Comparison of ENCODE assay signal across 29 cellular contexts in genomic region chr3:44771424-44772098, GRCh38. TPM values are rescaled to one million over a fixed set of nuclear protein-coding genes. Genes with fewer than 3 reads are reported as not detected.
"Had no signal": no experiment of that assay in that cellular context is flagged by ENCODE, and none has a peak within 500 bp of the region (broad histone marks: within the 10 kb centered on the region; RNA-seq: fewer than 3 reads in every experiment).

No MANE protein-coding gene starts in this region.

- H3K4me2 ChIP-seq: neural progenitor cell, smooth muscle cell had no signal

- H2AFZ ChIP-seq: neural progenitor cell, parathyroid adenoma had no signal

- H3K4me1 Mint-ChIP-seq: memory B cell; mesothelial cell of epicardium; naive B cell; neural progenitor cell; stimulated activated naive CD8-positive, alpha-beta T cell treated with anti-CD3 and anti-CD28 coated beads, Interleukin-15, amount 100 ng/mL, for 72 hours had no signal

- H3K36me3 ChIP-seq: suprapubic skin, transverse colon, upper lobe of right lung, uterus had no signal

- H3K27me3 ChIP-seq: neural progenitor cell, suprapubic skin, transverse colon, upper lobe of right lung, uterus had no signal

- H3K9me3 ChIP-seq: upper lobe of right lung, uterus had no signal

- H3K4me3 Mint-ChIP-seq: memory B cell; mesothelial cell of epicardium; naive B cell; natural killer cell treated with Interleukin-12 subunit alpha and Interleukin-12 subunit beta and Interleukin-15 and Interleukin-18, amount 100 ng/mL, for 72 hours; neural progenitor cell; stimulated activated naive CD8-positive, alpha-beta T cell treated with anti-CD3 and anti-CD28 coated beads, Interleukin-15, amount 100 ng/mL, for 72 hours had no signal

- DNase-seq: dermis blood vessel endothelial cell; effector memory CD4-positive, alpha-beta T cell; head of caudate nucleus; kidney; mucosa of descending colon; naive B cell; stimulated activated CD4-positive, alpha-beta T cell treated with anti-CD3 and anti-CD28 coated beads, Interleukin-12 subunit alpha, Interleukin-12 subunit beta, amount 100 ng/mL, for 4 hours; stimulated activated CD4-positive, alpha-beta T cell treated with anti-CD3 and anti-CD28 coated beads, Interleukin-1b, Interleukin-23, amount 100 ng/mL, for 48 hours; stimulated activated CD4-positive, alpha-beta T cell treated with anti-CD3 and anti-CD28 coated beads, Interleukin-4, amount 100 ng/mL, for 1 hour; stimulated activated CD8-positive, alpha-beta memory T cell treated with anti-CD3 and anti-CD28 coated beads, Interleukin-4, amount 100 ng/mL, for 48 hours; stimulated activated naive CD4-positive, alpha-beta T cell; stimulated activated naive CD8-positive, alpha-beta T cell treated with anti-CD3 and anti-CD28 coated beads, Interleukin-15, amount 100 ng/mL, for 72 hours; transverse colon; upper lobe of right lung; uterus had no signal

- FAIRE-seq: endometrium, frontal cortex, kidney had no signal

- H3K27me3 Mint-ChIP-seq: memory B cell; naive B cell; natural killer cell treated with Interleukin-12 subunit alpha and Interleukin-12 subunit beta and Interleukin-15 and Interleukin-18, amount 100 ng/mL, for 72 hours; progenitor cell of endocrine pancreas; stimulated activated naive CD8-positive, alpha-beta T cell treated with anti-CD3 and anti-CD28 coated beads, Interleukin-15, amount 100 ng/mL, for 72 hours had no signal

- H3K9ac ChIP-seq: neural progenitor cell, parathyroid adenoma had no signal

- H3K4me3 ChIP-seq: coronary artery, lung, mucosa of descending colon, neural progenitor cell, smooth muscle cell, suprapubic skin, transverse colon, upper lobe of right lung, uterus had no signal

- ATAC-seq: left lobe of liver; mucosa of descending colon; natural killer cell treated with Interleukin-12 subunit alpha and Interleukin-12 subunit beta and Interleukin-15 and Interleukin-18, amount 100 ng/mL, for 72 hours; sciatic nerve; stimulated activated naive CD8-positive, alpha-beta T cell treated with anti-CD3 and anti-CD28 coated beads, Interleukin-15, amount 100 ng/mL, for 72 hours; upper lobe of right lung had no signal

- H3K27ac ChIP-seq: coronary artery, neural progenitor cell, parathyroid adenoma, suprapubic skin, transverse colon, upper lobe of right lung, uterus had no signal

- H3K27ac Mint-ChIP-seq: memory B cell; mesothelial cell of epicardium; naive B cell; natural killer cell treated with Interleukin-12 subunit alpha and Interleukin-12 subunit beta and Interleukin-15 and Interleukin-18, amount 100 ng/mL, for 72 hours; neural progenitor cell; progenitor cell of endocrine pancreas; stimulated activated naive CD8-positive, alpha-beta T cell treated with anti-CD3 and anti-CD28 coated beads, Interleukin-15, amount 100 ng/mL, for 72 hours had no signal

- H3K4me1 ChIP-seq: neural progenitor cell, parathyroid adenoma, suprapubic skin, transverse colon, upper lobe of right lung, uterus had no signal

- H3K79me2 ChIP-seq: parathyroid adenoma had no signal

RNA-seq across cellular contexts. Expression of gene ZNF502, which starts 59.1 kb away (rescaled TPM):
- total RNA-seq: mesothelial cell of epicardium, progenitor cell of endocrine pancreas had no signal
